ENCODE assay signal across 1 cellular context in the genomic region with DNA sequence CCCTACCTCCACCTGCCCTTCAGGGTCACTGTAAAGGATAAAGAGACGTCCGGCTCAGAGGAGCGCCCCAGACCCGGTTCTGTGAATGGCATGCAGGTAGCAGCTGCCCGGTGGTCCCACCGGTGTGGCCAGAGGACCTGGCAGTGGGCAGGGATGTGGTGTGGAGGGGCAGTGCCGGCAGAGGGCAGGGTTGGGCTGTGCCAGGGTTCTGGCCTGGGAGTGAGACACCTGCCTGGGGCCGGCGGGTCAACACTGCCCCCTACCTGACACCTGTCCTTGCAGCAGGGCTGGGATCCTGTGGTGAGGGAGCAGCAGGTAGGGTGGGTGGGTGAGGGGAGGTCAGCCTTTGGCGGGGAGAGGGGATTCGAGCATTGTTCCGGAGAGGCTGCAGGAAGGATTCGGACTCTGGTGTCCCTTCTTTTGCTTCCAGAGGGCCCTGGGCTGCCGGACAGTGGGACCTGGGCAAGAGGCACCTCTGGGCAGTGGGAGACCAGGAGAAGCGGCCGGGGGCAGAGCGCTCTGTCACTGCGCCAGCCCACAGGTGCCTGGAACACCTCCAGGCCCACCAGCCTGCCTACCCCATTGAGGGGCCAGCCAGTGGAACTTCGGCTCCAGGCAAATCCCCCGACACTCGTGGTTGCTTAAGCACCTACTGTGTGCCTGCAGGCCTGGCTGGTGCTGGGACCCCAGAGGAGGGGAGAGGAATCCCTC.
A peak's percentile ranks its signal among the peaks of the same experiment; 100 is the strongest.
TF ChIP-seq lines count a peak whose summit lies in the region.

No MANE protein-coding gene starts in this region.

TF ChIP-seq in WTC11, 78 proteins besides CTCF, POLR2A, EP300 and RAD21 (continued from another document):
- TF ChIP-seq, protein P1, sequence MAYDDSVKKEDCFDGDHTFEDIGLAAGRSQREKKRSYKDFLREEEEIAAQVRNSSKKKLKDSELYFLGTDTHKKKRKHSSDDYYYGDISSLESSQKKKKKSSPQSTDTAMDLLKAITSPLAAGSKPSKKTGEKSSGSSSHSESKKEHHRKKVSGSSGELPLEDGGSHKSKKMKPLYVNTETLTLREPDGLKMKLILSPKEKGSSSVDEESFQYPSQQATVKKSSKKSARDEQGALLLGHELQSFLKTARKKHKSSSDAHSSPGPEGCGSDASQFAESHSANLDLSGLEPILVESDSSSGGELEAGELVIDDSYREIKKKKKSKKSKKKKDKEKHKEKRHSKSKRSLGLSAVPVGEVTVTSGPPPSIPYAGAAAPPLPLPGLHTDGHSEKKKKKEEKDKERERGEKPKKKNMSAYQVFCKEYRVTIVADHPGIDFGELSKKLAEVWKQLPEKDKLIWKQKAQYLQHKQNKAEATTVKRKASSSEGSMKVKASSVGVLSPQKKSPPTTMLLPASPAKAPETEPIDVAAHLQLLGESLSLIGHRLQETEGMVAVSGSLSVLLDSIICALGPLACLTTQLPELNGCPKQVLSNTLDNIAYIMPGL (CRISPR knock-in tag; IDR thresholded peaks at IDR 0.05), result peak; percentile 66
- peak; percentile 35; the same call in 1 of the 2 replicates for TF ChIP-seq TEAD1 (CRISPR knock-in tag; IDR thresholded peaks at IDR 0.05)
- no peak for TF ChIP-seq FOXK1 (CRISPR knock-in tag; IDR thresholded peaks at IDR 0.05)
- TF ChIP-seq, protein P2, sequence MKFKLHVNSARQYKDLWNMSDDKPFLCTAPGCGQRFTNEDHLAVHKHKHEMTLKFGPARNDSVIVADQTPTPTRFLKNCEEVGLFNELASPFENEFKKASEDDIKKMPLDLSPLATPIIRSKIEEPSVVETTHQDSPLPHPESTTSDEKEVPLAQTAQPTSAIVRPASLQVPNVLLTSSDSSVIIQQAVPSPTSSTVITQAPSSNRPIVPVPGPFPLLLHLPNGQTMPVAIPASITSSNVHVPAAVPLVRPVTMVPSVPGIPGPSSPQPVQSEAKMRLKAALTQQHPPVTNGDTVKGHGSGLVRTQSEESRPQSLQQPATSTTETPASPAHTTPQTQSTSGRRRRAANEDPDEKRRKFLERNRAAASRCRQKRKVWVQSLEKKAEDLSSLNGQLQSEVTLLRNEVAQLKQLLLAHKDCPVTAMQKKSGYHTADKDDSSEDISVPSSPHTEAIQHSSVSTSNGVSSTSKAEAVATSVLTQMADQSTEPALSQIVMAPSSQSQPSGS (CRISPR knock-in tag; IDR thresholded peaks at IDR 0.05; ENCODE audit: borderline replicate concordance, low read depth), result no peak
- TF ChIP-seq, protein P3, sequence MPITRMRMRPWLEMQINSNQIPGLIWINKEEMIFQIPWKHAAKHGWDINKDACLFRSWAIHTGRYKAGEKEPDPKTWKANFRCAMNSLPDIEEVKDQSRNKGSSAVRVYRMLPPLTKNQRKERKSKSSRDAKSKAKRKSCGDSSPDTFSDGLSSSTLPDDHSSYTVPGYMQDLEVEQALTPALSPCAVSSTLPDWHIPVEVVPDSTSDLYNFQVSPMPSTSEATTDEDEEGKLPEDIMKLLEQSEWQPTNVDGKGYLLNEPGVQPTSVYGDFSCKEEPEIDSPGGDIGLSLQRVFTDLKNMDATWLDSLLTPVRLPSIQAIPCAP (CRISPR knock-in tag; IDR thresholded peaks at IDR 0.05), result no peak
- no peak for TF ChIP-seq RELA (CRISPR knock-in tag; IDR thresholded peaks at IDR 0.05; ENCODE audit: borderline replicate concordance)
- TF ChIP-seq, protein P4, sequence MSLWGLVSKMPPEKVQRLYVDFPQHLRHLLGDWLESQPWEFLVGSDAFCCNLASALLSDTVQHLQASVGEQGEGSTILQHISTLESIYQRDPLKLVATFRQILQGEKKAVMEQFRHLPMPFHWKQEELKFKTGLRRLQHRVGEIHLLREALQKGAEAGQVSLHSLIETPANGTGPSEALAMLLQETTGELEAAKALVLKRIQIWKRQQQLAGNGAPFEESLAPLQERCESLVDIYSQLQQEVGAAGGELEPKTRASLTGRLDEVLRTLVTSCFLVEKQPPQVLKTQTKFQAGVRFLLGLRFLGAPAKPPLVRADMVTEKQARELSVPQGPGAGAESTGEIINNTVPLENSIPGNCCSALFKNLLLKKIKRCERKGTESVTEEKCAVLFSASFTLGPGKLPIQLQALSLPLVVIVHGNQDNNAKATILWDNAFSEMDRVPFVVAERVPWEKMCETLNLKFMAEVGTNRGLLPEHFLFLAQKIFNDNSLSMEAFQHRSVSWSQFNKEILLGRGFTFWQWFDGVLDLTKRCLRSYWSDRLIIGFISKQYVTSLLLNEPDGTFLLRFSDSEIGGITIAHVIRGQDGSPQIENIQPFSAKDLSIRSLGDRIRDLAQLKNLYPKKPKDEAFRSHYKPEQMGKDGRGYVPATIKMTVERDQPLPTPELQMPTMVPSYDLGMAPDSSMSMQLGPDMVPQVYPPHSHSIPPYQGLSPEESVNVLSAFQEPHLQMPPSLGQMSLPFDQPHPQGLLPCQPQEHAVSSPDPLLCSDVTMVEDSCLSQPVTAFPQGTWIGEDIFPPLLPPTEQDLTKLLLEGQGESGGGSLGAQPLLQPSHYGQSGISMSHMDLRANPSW (CRISPR knock-in tag; conservative IDR thresholded peaks at IDR 0.05; ENCODE audit: low read depth), result no peak
- no peak for TF ChIP-seq HMGA2 (CRISPR knock-in tag; IDR thresholded peaks at IDR 0.05)
- TF ChIP-seq ESRRA (CRISPR knock-in tag; IDR thresholded peaks at IDR 0.05; ENCODE audit: borderline replicate concordance), result no peak
- TF ChIP-seq RORB (CRISPR knock-in tag; IDR thresholded peaks at IDR 0.05), result no peak
- no peak for TF ChIP-seq NR1H2 (CRISPR knock-in tag; IDR thresholded peaks at IDR 0.05)
- TF ChIP-seq, protein P5, sequence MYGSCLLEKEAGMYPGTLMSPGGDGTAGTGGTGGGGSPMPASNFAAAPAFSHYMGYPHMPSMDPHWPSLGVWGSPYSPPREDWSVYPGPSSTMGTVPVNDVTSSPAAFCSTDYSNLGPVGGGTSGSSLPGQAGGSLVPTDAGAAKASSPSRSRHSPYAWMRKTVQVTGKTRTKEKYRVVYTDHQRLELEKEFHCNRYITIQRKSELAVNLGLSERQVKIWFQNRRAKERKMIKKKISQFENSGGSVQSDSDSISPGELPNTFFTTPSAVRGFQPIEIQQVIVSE (CRISPR knock-in tag; IDR thresholded peaks at IDR 0.05; ENCODE audit: borderline replicate concordance), result no peak
- no peak for TF ChIP-seq MXD4 (CRISPR knock-in tag; IDR thresholded peaks at IDR 0.05; ENCODE audit: borderline replicate concordance)
- TF ChIP-seq ZNF219 (CRISPR knock-in tag; IDR thresholded peaks at IDR 0.05; ENCODE audit: borderline replicate concordance), result no peak
- TF ChIP-seq CREM (CRISPR knock-in tag; IDR thresholded peaks at IDR 0.05), result no peak
- TF ChIP-seq ETV6 (CRISPR knock-in tag; IDR thresholded peaks at IDR 0.05), result 0 out of 2 replicates have a peak, but pooled peaks have one; percentile 55
- no peak for TF ChIP-seq JUN (CRISPR knock-in tag; IDR thresholded peaks at IDR 0.05)
- TF ChIP-seq FOXP1 (CRISPR knock-in tag; IDR thresholded peaks at IDR 0.05; ENCODE audit: borderline replicate concordance), result no peak
- TF ChIP-seq NFATC4 (CRISPR knock-in tag; IDR thresholded peaks at IDR 0.05), result no peak
- TF ChIP-seq, protein P6, sequence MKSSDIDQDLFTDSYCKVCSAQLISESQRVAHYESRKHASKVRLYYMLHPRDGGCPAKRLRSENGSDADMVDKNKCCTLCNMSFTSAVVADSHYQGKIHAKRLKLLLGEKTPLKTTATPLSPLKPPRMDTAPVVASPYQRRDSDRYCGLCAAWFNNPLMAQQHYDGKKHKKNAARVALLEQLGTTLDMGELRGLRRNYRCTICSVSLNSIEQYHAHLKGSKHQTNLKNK (CRISPR knock-in tag; IDR thresholded peaks at IDR 0.05), result no peak
- TF ChIP-seq ZNF423 (CRISPR knock-in tag; IDR thresholded peaks at IDR 0.05), result peak; percentile 8; the same call in 1 of the 2 replicates
